ENCODE assay signal across 18 cellular contexts in genomic region chr7:158611541-158611940, GRCh38. TPM values are rescaled to one million over a fixed set of nuclear protein-coding genes. Genes with fewer than 3 reads are reported as not detected.
DNase-seq lines count a peak whose midpoint lies in the region; ATAC-seq and TF ChIP-seq lines count a peak whose summit lies in the region.
"Had no signal": no experiment of that assay in that cellular context is flagged by ENCODE, and none has a peak within 500 bp of the region (broad histone marks: within the 10 kb centered on the region; RNA-seq: fewer than 3 reads in every experiment).

No MANE protein-coding gene starts in this region.

- peak; percentile 15 for DNase-seq in activated CD4-positive, alpha-beta T cell treated with anti-CD3 and anti-CD28 coated beads for 36 hours
- DNase-seq in activated CD4-positive, alpha-beta T cell treated with anti-CD3 and anti-CD28 coated beads, Interleukin-2, amount 50 U/mL, for 48 hours = no peak
- DNase-seq in activated naive CD8-positive, alpha-beta T cell treated with anti-CD3 and anti-CD28 coated beads, Interleukin-2, amount 10 ng/mL, durations not matched to agents 7 days and 5 days = no peak
- no peak for DNase-seq in activated naive CD8-positive, alpha-beta T cell treated with anti-CD3 and anti-CD28 coated beads for 36 hours
- no peak for DNase-seq in activated T-helper 2 cell treated with anti-CD3 and anti-CD28 coated beads, Interferon-gamma antibody, Interleukin-2, Interleukin-4, amounts not matched to agents 10 μg/mL and 5 μg/mL and 100 μg/mL, durations not matched to agents 14 hours and 24 hours and 36 hours (ENCODE audit: low spot score)
- DNase-seq in NCI-H69 (lab: John Stamatoyannopoulos, UW) (no peak), foreskin fibroblast (no peak)
- DNase-seq: 8988T, GDM1, MV-4-11, NCI-H1105 treated with DMSO at 0.1 percent for 48 hours, NCI-H2029 treated with DMSO at 0.1 percent for 48 hours, NCI-H226, NCI-H524, NCI-H82 had no signal

- POLR2A ChIA-PET in activated CD4-positive, alpha-beta T cell treated with anti-CD3 and anti-CD28 coated beads for 36 hours (lab: Charles Lee) = no interaction called here
- POLR2A ChIA-PET in activated naive CD8-positive, alpha-beta T cell treated with anti-CD3 and anti-CD28 coated beads, Interleukin-2, amount 10 ng/mL, durations not matched to agents 7 days and 5 days (lab: Charles Lee) = no interaction called here

- peaks cover 19% of the 10 kb centered on the region for H3K4me1 Mint-ChIP-seq in activated CD4-positive, alpha-beta T cell treated with anti-CD3 and anti-CD28 coated beads for 36 hours
- peaks cover 14% of the 10 kb centered on the region for H3K4me1 Mint-ChIP-seq in activated naive CD8-positive, alpha-beta T cell treated with anti-CD3 and anti-CD28 coated beads, Interleukin-2, amount 10 ng/mL, durations not matched to agents 7 days and 5 days
- peaks cover 21% of the 10 kb centered on the region for H3K4me1 Mint-ChIP-seq in activated naive CD8-positive, alpha-beta T cell treated with anti-CD3 and anti-CD28 coated beads for 36 hours
- peaks cover 17% of the 10 kb centered on the region for H3K4me1 Mint-ChIP-seq in activated T-helper 2 cell treated with anti-CD3 and anti-CD28 coated beads, Interferon-gamma antibody, Interleukin-2, Interleukin-4, amounts not matched to agents 10 μg/mL and 5 μg/mL and 100 μg/mL, durations not matched to agents 14 hours and 24 hours and 36 hours (ENCODE audit: low read depth)

- TF ChIP-seq CTCF in foreskin fibroblast (IDR thresholded peaks at IDR 0.05; ENCODE audit: low read depth, low read length) = no peak

- no peak for ATAC-seq in activated CD4-positive, alpha-beta T cell treated with anti-CD3 and anti-CD28 coated beads for 36 hours
- ATAC-seq in activated naive CD8-positive, alpha-beta T cell treated with anti-CD3 and anti-CD28 coated beads, Interleukin-2, amount 10 ng/mL, durations not matched to agents 7 days and 5 days (ENCODE audit: low read depth) = no peak
- ATAC-seq in HG02678 (IDR thresholded peaks at IDR 0.05; ENCODE audit: unreplicated experiment) = no peak
- ATAC-seq: Panc1 had no signal

- H3K27me3 Mint-ChIP-seq in activated CD4-positive, alpha-beta T cell treated with anti-CD3 and anti-CD28 coated beads for 36 hours = no peaks in the 10 kb centered on the region
- H3K27me3 Mint-ChIP-seq in activated naive CD8-positive, alpha-beta T cell treated with anti-CD3 and anti-CD28 coated beads, Interleukin-2, amount 10 ng/mL, durations not matched to agents 7 days and 5 days = no peaks in the 10 kb centered on the region
- no peaks in the 10 kb centered on the region for H3K27me3 Mint-ChIP-seq in activated naive CD8-positive, alpha-beta T cell treated with anti-CD3 and anti-CD28 coated beads for 36 hours
- no peaks in the 10 kb centered on the region for H3K27me3 Mint-ChIP-seq in activated T-helper 2 cell treated with anti-CD3 and anti-CD28 coated beads, Interferon-gamma antibody, Interleukin-2, Interleukin-4, amounts not matched to agents 10 μg/mL and 5 μg/mL and 100 μg/mL, durations not matched to agents 14 hours and 24 hours and 36 hours (ENCODE audit: low read depth)

- intact Hi-C loops in activated CD4-positive, alpha-beta T cell treated with anti-CD3 and anti-CD28 coated beads for 36 hours (cut with DNase I, micrococcal nuclease) = no loop called here
- intact Hi-C loops in activated T-helper 2 cell treated with anti-CD3 and anti-CD28 coated beads, Interferon-gamma antibody, Interleukin-2, Interleukin-4, amounts not matched to agents 10 μg/mL and 5 μg/mL and 100 μg/mL, durations not matched to agents 14 hours and 24 hours and 36 hours (cut with micrococcal nuclease) = no loop called here

- H3K9me3 Mint-ChIP-seq in activated CD4-positive, alpha-beta T cell treated with anti-CD3 and anti-CD28 coated beads for 36 hours (ENCODE audit: low read depth) = no peaks in the 10 kb centered on the region
- H3K9me3 Mint-ChIP-seq in activated naive CD8-positive, alpha-beta T cell treated with anti-CD3 and anti-CD28 coated beads, Interleukin-2, amount 10 ng/mL, durations not matched to agents 7 days and 5 days = no peaks in the 10 kb centered on the region
- no peaks in the 10 kb centered on the region for H3K9me3 Mint-ChIP-seq in activated naive CD8-positive, alpha-beta T cell treated with anti-CD3 and anti-CD28 coated beads for 36 hours
- H3K9me3 Mint-ChIP-seq in activated T-helper 2 cell treated with anti-CD3 and anti-CD28 coated beads, Interferon-gamma antibody, Interleukin-2, Interleukin-4, amounts not matched to agents 10 μg/mL and 5 μg/mL and 100 μg/mL, durations not matched to agents 14 hours and 24 hours and 36 hours = no peaks in the 10 kb centered on the region
- H3K9me3 Mint-ChIP-seq: CD14-positive monocyte had no signal

- H3K27ac Mint-ChIP-seq in activated CD4-positive, alpha-beta T cell treated with anti-CD3 and anti-CD28 coated beads for 36 hours = no peak overlapping the region
- peak overlapping the region; percentile 14 for H3K27ac Mint-ChIP-seq in activated naive CD8-positive, alpha-beta T cell treated with anti-CD3 and anti-CD28 coated beads, Interleukin-2, amount 10 ng/mL, durations not matched to agents 7 days and 5 days
- H3K27ac Mint-ChIP-seq in activated naive CD8-positive, alpha-beta T cell treated with anti-CD3 and anti-CD28 coated beads for 36 hours = no peak overlapping the region
- peak overlapping the region; percentile 6 for H3K27ac Mint-ChIP-seq in activated T-helper 2 cell treated with anti-CD3 and anti-CD28 coated beads, Interferon-gamma antibody, Interleukin-2, Interleukin-4, amounts not matched to agents 10 μg/mL and 5 μg/mL and 100 μg/mL, durations not matched to agents 14 hours and 24 hours and 36 hours

- CTCF ChIA-PET in activated CD4-positive, alpha-beta T cell treated with anti-CD3 and anti-CD28 coated beads for 36 hours (lab: Charles Lee) = interaction anchor here (0.6 kb wide), 1 partner anchor 172 kb away, joined by 3 read pairs; no protein-coding TSS in a partner anchor

- no peak overlapping the region for H3K4me3 ChIP-seq in foreskin fibroblast (ENCODE audit: low read depth in 1 of 2, low read length in 2 of 2)

- H3K36me3 Mint-ChIP-seq in activated CD4-positive, alpha-beta T cell treated with anti-CD3 and anti-CD28 coated beads for 36 hours (ENCODE audit: low read depth) = peaks cover 21% of the 10 kb centered on the region
- peaks cover 26% of the 10 kb centered on the region for H3K36me3 Mint-ChIP-seq in activated naive CD8-positive, alpha-beta T cell treated with anti-CD3 and anti-CD28 coated beads, Interleukin-2, amount 10 ng/mL, durations not matched to agents 7 days and 5 days
- H3K36me3 Mint-ChIP-seq in activated naive CD8-positive, alpha-beta T cell treated with anti-CD3 and anti-CD28 coated beads for 36 hours = peaks cover 24% of the 10 kb centered on the region
- peaks cover 33% of the 10 kb centered on the region for H3K36me3 Mint-ChIP-seq in activated T-helper 2 cell treated with anti-CD3 and anti-CD28 coated beads, Interferon-gamma antibody, Interleukin-2, Interleukin-4, amounts not matched to agents 10 μg/mL and 5 μg/mL and 100 μg/mL, durations not matched to agents 14 hours and 24 hours and 36 hours (ENCODE audit: low read depth)

- H3K4me3 Mint-ChIP-seq in activated CD4-positive, alpha-beta T cell treated with anti-CD3 and anti-CD28 coated beads for 36 hours = no peak overlapping the region
- no peak overlapping the region for H3K4me3 Mint-ChIP-seq in activated naive CD8-positive, alpha-beta T cell treated with anti-CD3 and anti-CD28 coated beads, Interleukin-2, amount 10 ng/mL, durations not matched to agents 7 days and 5 days
- no peak overlapping the region for H3K4me3 Mint-ChIP-seq in activated naive CD8-positive, alpha-beta T cell treated with anti-CD3 and anti-CD28 coated beads for 36 hours
- no peak overlapping the region for H3K4me3 Mint-ChIP-seq in activated T-helper 2 cell treated with anti-CD3 and anti-CD28 coated beads, Interferon-gamma antibody, Interleukin-2, Interleukin-4, amounts not matched to agents 10 μg/mL and 5 μg/mL and 100 μg/mL, durations not matched to agents 14 hours and 24 hours and 36 hours (ENCODE audit: low read depth)
- H3K4me3 Mint-ChIP-seq: CD14-positive monocyte had no signal

RNA-seq across cellular contexts. Expression of gene PTPRN2, which starts 23.9 kb away (rescaled TPM):
- total RNA-seq in activated CD4-positive, alpha-beta T cell treated with anti-CD3 and anti-CD28 coated beads for 36 hours = under 1 TPM; 0.46 to 0.51 TPM
- 1 to 10 TPM; 4.5 to 4.9 TPM for total RNA-seq in activated naive CD8-positive, alpha-beta T cell treated with anti-CD3 and anti-CD28 coated beads, Interleukin-2, amount 10 ng/mL, durations not matched to agents 7 days and 5 days
- total RNA-seq in activated naive CD8-positive, alpha-beta T cell treated with anti-CD3 and anti-CD28 coated beads for 36 hours = under 1 TPM; 0.72 to 0.74 TPM
- total RNA-seq in activated T-helper 2 cell treated with anti-CD3 and anti-CD28 coated beads, Interferon-gamma antibody, Interleukin-2, Interleukin-4, amounts not matched to agents 10 μg/mL and 5 μg/mL and 100 μg/mL, durations not matched to agents 14 hours and 24 hours and 36 hours = 1.1 and 1.3 TPM in 2 replicates

Comparison
In these comparisons a context has a peak if more than half of its experiments do, and no peak if none do; other contexts are left out.
1. H3K27ac Mint-ChIP-seq: peak in activated naive CD8-positive, alpha-beta T cell treated with anti-CD3 and anti-CD28 coated beads, Interleukin-2, amount 10 ng/mL, durations not matched to agents 7 days and 5 days (single experiment) and activated T-helper 2 cell treated with anti-CD3 and anti-CD28 coated beads, Interferon-gamma antibody, Interleukin-2, Interleukin-4, amounts not matched to agents 10 μg/mL and 5 μg/mL and 100 μg/mL, durations not matched to agents 14 hours and 24 hours and 36 hours (single experiment); none in activated CD4-positive, alpha-beta T cell treated with anti-CD3 and anti-CD28 coated beads for 36 hours (single experiment) and activated naive CD8-positive, alpha-beta T cell treated with anti-CD3 and anti-CD28 coated beads for 36 hours (single experiment).